14 cellular contexts compared by ENCODE assay signal in genomic region chr2:5932556-5933469, GRCh38.
DNase-seq lines count a peak whose midpoint lies in the region; ATAC-seq, FAIRE-seq and TF ChIP-seq lines count a peak whose summit lies in the region.
"Had no signal": no experiment of that assay in that cellular context is flagged by ENCODE, and none has a peak within 500 bp of the region (broad histone marks: within the 10 kb centered on the region; RNA-seq: fewer than 3 reads in every experiment).

No MANE protein-coding gene starts in this region.

- intact Hi-C loops in kidney (cut with DNase I), result no loop called here

- no peak for FAIRE-seq in kidney (lab: Jason Lieb, UNC)
- no peak for FAIRE-seq in RCC 7860 (lab: Jason Lieb, UNC)

- no peaks in the 10 kb centered on the region for H3K9me3 ChIP-seq in MG63
- no peaks in the 10 kb centered on the region for H3K9me3 ChIP-seq in kidney (ENCODE audit: control insufficient read depth in 1 of 2, low read length in 2 of 2)

- DNase-seq in MG63, result peak; percentile 61
- peak; percentile 80 to 84 for DNase-seq in hippocampal formation (lab: John Stamatoyannopoulos, UW)
- peak; percentile 81 for DNase-seq in retinal pigment epithelial cell (ENCODE audit: low read depth)
- no peak for DNase-seq in kidney
- DNase-seq in RCC 7860 (ENCODE audit: low spot score), result no peak
- DNase-seq: activated naive CD4-positive, alpha-beta T cell treated with anti-CD3 and anti-CD28 coated beads, Interleukin-2, amount 50 U/mL, for 16 hours; CD8-positive, alpha-beta memory T cell; immature natural killer cell; NCI-H526 treated with DMSO at 0.1 percent for 48 hours; SHP77 treated with DMSO at 0.1 percent for 48 hours; transverse colon had no signal

- H3K4me1 ChIP-seq in kidney (ENCODE audit: control insufficient read depth in 1 of 2, insufficient read depth in 1 of 2, low read depth in 1 of 2, low read length in 2 of 2), result no peaks in the 10 kb centered on the region
- H3K4me1 ChIP-seq: transverse colon had no signal

- H3K9ac ChIP-seq in kidney (ENCODE audit: low read length in 2 of 2), result no peak overlapping the region

- peak; percentile 66 for TF ChIP-seq CTCF in VCaP (conservative IDR thresholded peaks at IDR 0.05)
- TF ChIP-seq CTCF in retinal pigment epithelial cell (conservative IDR thresholded peaks at IDR 0.05; ENCODE audit: low read depth, low read length), result no peak
- no peak for TF ChIP-seq CTCF in kidney (IDR thresholded peaks at IDR 0.05; ENCODE audit: borderline replicate concordance, extremely low read depth, insufficient read depth)

- ATAC-seq in GM18505 (IDR thresholded peaks at IDR 0.05; ENCODE audit: unreplicated experiment) (no peak), HG02798 (IDR thresholded peaks at IDR 0.05; ENCODE audit: poor library complexity, unreplicated experiment) (no peak)

- TF ChIP-seq POLR2A in GM18505 (IDR thresholded peaks at IDR 0.05; ENCODE audit: borderline replicate concordance, extremely low read depth, insufficient read depth, insufficient read length), result no peak

- H3K36me3 ChIP-seq in MG63, result no peaks in the 10 kb centered on the region
- H3K36me3 ChIP-seq in kidney (ENCODE audit: control insufficient read depth in 1 of 2, insufficient read depth in 2 of 2, low read length in 2 of 2), result no peaks in the 10 kb centered on the region
- H3K36me3 ChIP-seq: transverse colon had no signal

- H3K27ac ChIP-seq in VCaP (peak overlapping the region; percentile 82), kidney (ENCODE audit: low read depth in 2 of 2, low read length in 2 of 2) (no peak overlapping the region)
- H3K27ac ChIP-seq: transverse colon had no signal

- no peaks in the 10 kb centered on the region for H3K27me3 ChIP-seq in MG63
- H3K27me3 ChIP-seq: transverse colon had no signal

- H3K4me3 ChIP-seq in MG63 (no peak overlapping the region), retinal pigment epithelial cell (ENCODE audit: low read length) (peak overlapping the region; percentile 96), kidney (ENCODE audit: low read length in 2 of 2) (no peak overlapping the region)
- H3K4me3 ChIP-seq: transverse colon had no signal

Comparison
In these comparisons a context has a peak if more than half of its experiments do, and no peak if none do; other contexts are left out.
1. DNase-seq: peak in MG63 (single experiment), hippocampal formation (2 of 2) and retinal pigment epithelial cell (single experiment); none in kidney (single experiment) and RCC 7860 (single experiment).